In the genomic region with DNA sequence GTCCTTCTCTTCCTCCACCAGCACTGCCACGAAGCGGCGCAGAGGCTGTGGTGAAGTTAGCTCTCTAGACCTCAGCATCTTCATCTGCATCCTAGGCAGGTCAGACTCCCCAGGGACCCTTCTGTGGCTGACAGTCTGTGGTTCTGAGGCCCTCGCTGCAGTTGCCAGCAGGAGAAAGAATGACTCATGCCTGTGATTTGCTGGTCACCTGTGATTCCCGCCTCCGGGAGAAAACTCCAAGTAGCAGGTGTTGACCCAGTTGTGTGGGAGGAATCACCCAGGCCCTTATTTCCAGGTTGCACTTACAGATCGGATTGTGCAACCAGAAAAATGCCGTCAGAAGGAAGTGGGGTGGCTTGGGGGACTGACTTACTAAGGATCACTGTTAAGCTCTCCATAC, we compare ENCODE assay signal across 8 cellular contexts.
DNase-seq lines count a peak whose midpoint lies in the region; ATAC-seq and TF ChIP-seq lines count a peak whose summit lies in the region.

No MANE protein-coding gene starts in this region.

- ATAC-seq in GM19467 (IDR thresholded peaks at IDR 0.05; ENCODE audit: unreplicated experiment): peak; percentile 65
- ATAC-seq in HG03378 (IDR thresholded peaks at IDR 0.05; ENCODE audit: unreplicated experiment): peak; percentile 64

- H3K27me3 Mint-ChIP-seq in immature natural killer cell (ENCODE audit: low read depth in 3 of 3): peaks cover 0 to 2% (median 0%) of the 10 kb centered on the region in 3 donors
- H3K27me3 Mint-ChIP-seq in type B pancreatic cell: no peaks in the 10 kb centered on the region

- H3K4me3 ChIP-seq in dorsolateral prefrontal cortex (no peak overlapping the region), left ventricle myocardium inferior (no peak overlapping the region)

- H3K36me3 ChIP-seq in left ventricle myocardium inferior: no peaks in the 10 kb centered on the region

- TF ChIP-seq CTCF in dorsolateral prefrontal cortex (IDR thresholded peaks at IDR 0.05 in 54 of 56, conservative IDR thresholded peaks at IDR 0.05 in 2 of 56; ENCODE audit: low read depth in 1 of 56, partially characterized antibody in 56 of 56): no peak
- TF ChIP-seq CTCF in left ventricle myocardium inferior (IDR thresholded peaks at IDR 0.05; ENCODE audit: borderline replicate concordance): no peak
- TF ChIP-seq CTCF in type B pancreatic cell (conservative IDR thresholded peaks at IDR 0.05): no peak

- H3K9me3 Mint-ChIP-seq in immature natural killer cell (no peaks in the 10 kb centered on the region), type B pancreatic cell (no peaks in the 10 kb centered on the region)

- no peak overlapping the region for H3K27ac Mint-ChIP-seq in immature natural killer cell
- no peak overlapping the region for H3K27ac Mint-ChIP-seq in type B pancreatic cell

- intact Hi-C loops in dorsolateral prefrontal cortex (cut with DNase I) (loop anchor here (2.0 to 10.0 kb wide), 4 partner anchors 189 to 440 kb away; no protein-coding TSS in a partner anchor), left ventricle myocardium inferior (cut with micrococcal nuclease) (loop anchor here (5.0 kb wide), 1 partner anchor 190 kb away; no protein-coding TSS in a partner anchor)

- H3K4me1 Mint-ChIP-seq in immature natural killer cell: peaks cover 30 to 33% of the 10 kb centered on the region in 2 donors
- H3K4me1 Mint-ChIP-seq in type B pancreatic cell (ENCODE audit: unreplicated experiment): peaks cover 40% of the 10 kb centered on the region

- H3K4me3 Mint-ChIP-seq in immature natural killer cell (no peak overlapping the region), type B pancreatic cell (no peak overlapping the region)

- H3K27ac ChIP-seq in dorsolateral prefrontal cortex (peak overlapping the region in 52 of 59 donors; percentile 14 to 96 (median 74)), left ventricle myocardium inferior (replicated peaks) (no peak overlapping the region)

- H3K27me3 ChIP-seq in dorsolateral prefrontal cortex (no peaks in the 10 kb centered on the region), left ventricle myocardium inferior (ENCODE audit: low read depth) (no peaks in the 10 kb centered on the region)

- peaks cover 29% of the 10 kb centered on the region for H3K4me1 ChIP-seq in left ventricle myocardium inferior

- H3K36me3 Mint-ChIP-seq in immature natural killer cell: peaks cover 0 to 8% (median 0%) of the 10 kb centered on the region in 3 donors
- no peaks in the 10 kb centered on the region for H3K36me3 Mint-ChIP-seq in type B pancreatic cell

- H3K9me3 ChIP-seq in left ventricle myocardium inferior (replicated peaks): no peaks in the 10 kb centered on the region

- DNase-seq in Daoy (ENCODE audit: low read depth) (peak; percentile 9), dorsolateral prefrontal cortex (peak in 2 of 10 donors; percentile 40 to 50), immature natural killer cell (no peak), left ventricle myocardium inferior (no peak), type B pancreatic cell (ENCODE audit: extremely low spot score, unreplicated experiment) (no peak), NCI-H748 treated with DMSO at 0.1 percent for 48 hours (lab: John Stamatoyannopoulos, UW) (no peak)
